ENCODE assay signal across 1 cellular context in the genomic region with DNA sequence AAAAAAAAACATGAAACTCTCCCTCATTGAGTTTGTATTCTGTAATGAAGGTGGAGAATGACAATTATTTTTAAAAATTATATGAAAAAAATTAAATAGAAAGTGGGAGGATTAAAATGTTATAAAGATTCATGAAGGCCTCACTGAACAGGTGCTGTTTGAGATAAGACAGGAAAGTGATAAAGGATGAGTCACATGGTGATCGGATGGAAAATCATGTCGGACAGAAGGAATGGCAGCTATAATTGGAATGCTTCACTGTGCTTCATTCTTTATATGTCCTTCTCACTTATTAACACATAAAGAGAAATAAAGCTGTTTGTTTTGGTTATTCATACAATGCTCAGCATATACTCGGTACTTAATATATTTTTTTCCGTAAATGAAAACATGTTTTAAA.
TF ChIP-seq lines count a peak whose summit lies in the region.

No MANE protein-coding gene starts in this region.

TF ChIP-seq in GM23338, 12 proteins besides CTCF, POLR2A, EP300 and RAD21:
- TF ChIP-seq NANOG (IDR thresholded peaks at IDR 0.05; ENCODE audit: borderline replicate concordance) (no peak), STAT1 (IDR thresholded peaks at IDR 0.05; ENCODE audit: unreplicated experiment) (no peak), ZNF114 (CRISPR knock-in tag; IDR thresholded peaks at IDR 0.05) (no peak), EZH2phosphoT487 (IDR thresholded peaks at IDR 0.05; ENCODE audit: unreplicated experiment) (no peak), POLR2AphosphoS5 (IDR thresholded peaks at IDR 0.05; ENCODE audit: low read depth) (no peak), ZNF331 (CRISPR knock-in tag; IDR thresholded peaks at IDR 0.05; ENCODE audit: low read depth) (no peak), JUNB (IDR thresholded peaks at IDR 0.05; ENCODE audit: unreplicated experiment) (no peak), CREB1 (CRISPR knock-in tag; IDR thresholded peaks at IDR 0.05; ENCODE audit: low read depth) (no peak), EZH2 (IDR thresholded peaks at IDR 0.05; ENCODE audit: low read depth, unreplicated experiment) (no peak)
- TF ChIP-seq, protein P1, sequence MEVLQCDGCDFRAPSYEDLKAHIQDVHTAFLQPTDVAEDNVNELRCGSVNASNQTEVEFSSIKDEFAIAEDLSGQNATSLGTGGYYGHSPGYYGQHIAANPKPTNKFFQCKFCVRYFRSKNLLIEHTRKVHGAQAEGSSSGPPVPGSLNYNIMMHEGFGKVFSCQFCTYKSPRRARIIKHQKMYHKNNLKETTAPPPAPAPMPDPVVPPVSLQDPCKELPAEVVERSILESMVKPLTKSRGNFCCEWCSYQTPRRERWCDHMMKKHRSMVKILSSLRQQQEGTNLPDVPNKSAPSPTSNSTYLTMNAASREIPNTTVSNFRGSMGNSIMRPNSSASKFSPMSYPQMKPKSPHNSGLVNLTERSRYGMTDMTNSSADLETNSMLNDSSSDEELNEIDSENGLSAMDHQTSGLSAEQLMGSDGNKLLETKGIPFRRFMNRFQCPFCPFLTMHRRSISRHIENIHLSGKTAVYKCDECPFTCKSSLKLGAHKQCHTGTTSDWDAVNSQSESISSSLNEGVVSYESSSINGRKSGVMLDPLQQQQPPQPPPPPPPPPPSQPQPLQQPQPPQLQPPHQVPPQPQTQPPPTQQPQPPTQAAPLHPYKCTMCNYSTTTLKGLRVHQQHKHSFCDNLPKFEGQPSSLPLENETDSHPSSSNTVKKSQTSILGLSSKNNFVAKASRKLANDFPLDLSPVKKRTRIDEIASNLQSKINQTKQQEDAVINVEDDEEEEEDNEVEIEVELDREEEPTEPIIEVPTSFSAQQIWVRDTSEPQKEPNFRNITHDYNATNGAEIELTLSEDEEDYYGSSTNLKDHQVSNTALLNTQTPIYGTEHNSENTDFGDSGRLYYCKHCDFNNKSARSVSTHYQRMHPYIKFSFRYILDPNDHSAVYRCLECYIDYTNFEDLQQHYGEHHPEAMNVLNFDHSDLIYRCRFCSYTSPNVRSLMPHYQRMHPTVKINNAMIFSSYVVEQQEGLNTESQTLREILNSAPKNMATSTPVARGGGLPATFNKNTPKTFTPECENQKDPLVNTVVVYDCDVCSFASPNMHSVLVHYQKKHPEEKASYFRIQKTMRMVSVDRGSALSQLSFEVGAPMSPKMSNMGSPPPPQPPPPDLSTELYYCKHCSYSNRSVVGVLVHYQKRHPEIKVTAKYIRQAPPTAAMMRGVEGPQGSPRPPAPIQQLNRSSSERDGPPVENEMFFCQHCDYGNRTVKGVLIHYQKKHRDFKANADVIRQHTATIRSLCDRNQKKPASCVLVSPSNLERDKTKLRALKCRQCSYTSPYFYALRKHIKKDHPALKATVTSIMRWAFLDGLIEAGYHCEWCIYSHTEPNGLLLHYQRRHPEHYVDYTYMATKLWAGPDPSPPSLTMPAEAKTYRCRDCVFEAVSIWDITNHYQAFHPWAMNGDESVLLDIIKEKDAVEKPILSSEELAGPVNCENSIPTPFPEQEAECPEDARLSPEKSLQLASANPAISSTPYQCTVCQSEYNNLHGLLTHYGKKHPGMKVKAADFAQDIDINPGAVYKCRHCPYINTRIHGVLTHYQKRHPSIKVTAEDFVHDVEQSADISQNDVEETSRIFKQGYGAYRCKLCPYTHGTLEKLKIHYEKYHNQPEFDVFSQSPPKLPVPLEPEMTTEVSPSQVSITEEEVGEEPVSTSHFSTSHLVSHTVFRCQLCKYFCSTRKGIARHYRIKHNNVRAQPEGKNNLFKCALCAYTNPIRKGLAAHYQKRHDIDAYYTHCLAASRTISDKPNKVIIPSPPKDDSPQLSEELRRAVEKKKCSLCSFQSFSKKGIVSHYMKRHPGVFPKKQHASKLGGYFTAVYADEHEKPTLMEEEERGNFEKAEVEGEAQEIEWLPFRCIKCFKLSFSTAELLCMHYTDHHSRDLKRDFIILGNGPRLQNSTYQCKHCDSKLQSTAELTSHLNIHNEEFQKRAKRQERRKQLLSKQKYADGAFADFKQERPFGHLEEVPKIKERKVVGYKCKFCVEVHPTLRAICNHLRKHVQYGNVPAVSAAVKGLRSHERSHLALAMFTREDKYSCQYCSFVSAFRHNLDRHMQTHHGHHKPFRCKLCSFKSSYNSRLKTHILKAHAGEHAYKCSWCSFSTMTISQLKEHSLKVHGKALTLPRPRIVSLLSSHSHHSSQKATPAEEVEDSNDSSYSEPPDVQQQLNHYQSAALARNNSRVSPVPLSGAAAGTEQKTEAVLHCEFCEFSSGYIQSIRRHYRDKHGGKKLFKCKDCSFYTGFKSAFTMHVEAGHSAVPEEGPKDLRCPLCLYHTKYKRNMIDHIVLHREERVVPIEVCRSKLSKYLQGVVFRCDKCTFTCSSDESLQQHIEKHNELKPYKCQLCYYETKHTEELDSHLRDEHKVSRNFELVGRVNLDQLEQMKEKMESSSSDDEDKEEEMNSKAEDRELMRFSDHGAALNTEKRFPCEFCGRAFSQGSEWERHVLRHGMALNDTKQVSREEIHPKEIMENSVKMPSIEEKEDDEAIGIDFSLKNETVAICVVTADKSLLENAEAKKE (CRISPR knock-in tag; IDR thresholded peaks at IDR 0.05): no peak
- TF ChIP-seq, protein P2, sequence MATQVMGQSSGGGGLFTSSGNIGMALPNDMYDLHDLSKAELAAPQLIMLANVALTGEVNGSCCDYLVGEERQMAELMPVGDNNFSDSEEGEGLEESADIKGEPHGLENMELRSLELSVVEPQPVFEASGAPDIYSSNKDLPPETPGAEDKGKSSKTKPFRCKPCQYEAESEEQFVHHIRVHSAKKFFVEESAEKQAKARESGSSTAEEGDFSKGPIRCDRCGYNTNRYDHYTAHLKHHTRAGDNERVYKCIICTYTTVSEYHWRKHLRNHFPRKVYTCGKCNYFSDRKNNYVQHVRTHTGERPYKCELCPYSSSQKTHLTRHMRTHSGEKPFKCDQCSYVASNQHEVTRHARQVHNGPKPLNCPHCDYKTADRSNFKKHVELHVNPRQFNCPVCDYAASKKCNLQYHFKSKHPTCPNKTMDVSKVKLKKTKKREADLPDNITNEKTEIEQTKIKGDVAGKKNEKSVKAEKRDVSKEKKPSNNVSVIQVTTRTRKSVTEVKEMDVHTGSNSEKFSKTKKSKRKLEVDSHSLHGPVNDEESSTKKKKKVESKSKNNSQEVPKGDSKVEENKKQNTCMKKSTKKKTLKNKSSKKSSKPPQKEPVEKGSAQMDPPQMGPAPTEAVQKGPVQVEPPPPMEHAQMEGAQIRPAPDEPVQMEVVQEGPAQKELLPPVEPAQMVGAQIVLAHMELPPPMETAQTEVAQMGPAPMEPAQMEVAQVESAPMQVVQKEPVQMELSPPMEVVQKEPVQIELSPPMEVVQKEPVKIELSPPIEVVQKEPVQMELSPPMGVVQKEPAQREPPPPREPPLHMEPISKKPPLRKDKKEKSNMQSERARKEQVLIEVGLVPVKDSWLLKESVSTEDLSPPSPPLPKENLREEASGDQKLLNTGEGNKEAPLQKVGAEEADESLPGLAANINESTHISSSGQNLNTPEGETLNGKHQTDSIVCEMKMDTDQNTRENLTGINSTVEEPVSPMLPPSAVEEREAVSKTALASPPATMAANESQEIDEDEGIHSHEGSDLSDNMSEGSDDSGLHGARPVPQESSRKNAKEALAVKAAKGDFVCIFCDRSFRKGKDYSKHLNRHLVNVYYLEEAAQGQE (IDR thresholded peaks at IDR 0.05; ENCODE audit: unreplicated experiment): no peak
- TF ChIP-seq, protein P3, sequence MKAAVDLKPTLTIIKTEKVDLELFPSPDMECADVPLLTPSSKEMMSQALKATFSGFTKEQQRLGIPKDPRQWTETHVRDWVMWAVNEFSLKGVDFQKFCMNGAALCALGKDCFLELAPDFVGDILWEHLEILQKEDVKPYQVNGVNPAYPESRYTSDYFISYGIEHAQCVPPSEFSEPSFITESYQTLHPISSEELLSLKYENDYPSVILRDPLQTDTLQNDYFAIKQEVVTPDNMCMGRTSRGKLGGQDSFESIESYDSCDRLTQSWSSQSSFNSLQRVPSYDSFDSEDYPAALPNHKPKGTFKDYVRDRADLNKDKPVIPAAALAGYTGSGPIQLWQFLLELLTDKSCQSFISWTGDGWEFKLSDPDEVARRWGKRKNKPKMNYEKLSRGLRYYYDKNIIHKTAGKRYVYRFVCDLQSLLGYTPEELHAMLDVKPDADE (IDR thresholded peaks at IDR 0.05): no peak
